ENCODE assay signal across 18 cellular contexts in the genomic region with DNA sequence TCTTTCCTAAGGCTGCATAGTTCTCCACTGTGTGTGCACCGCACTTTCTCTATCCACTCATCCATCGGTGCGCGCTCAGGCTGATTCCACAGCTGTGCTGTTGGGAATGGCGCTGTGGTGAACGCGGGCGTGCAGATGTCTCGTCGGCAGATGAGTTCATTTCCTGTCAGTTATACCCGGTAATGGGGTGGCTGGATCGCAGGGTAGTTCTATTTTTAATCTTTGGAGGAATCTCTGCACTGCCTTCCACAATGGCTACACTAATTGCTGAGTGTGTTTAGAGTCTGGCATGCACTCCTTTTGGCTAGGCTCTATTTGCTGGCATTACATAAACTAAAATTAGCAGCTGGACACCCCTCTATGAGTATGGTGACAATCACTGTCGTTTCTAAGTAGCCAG. TPM values are rescaled to one million over a fixed set of nuclear protein-coding genes. Genes with fewer than 3 reads are reported as not detected.
DNase-seq lines count a peak whose midpoint lies in the region; ATAC-seq and TF ChIP-seq lines count a peak whose summit lies in the region.
"Had no signal": no experiment of that assay in that cellular context is flagged by ENCODE, and none has a peak within 500 bp of the region (broad histone marks: within the 10 kb centered on the region; RNA-seq: fewer than 3 reads in every experiment).

No MANE protein-coding gene starts in this region.

- no peak for ATAC-seq in right cardiac atrium
- ATAC-seq: effector memory CD8-positive, alpha-beta T cell had no signal

- no peak overlapping the region for H3K27ac ChIP-seq in right cardiac atrium (ENCODE audit: low read length)
- H3K27ac ChIP-seq: breast epithelium, parathyroid adenoma, vagina had no signal

- no peaks in the 10 kb centered on the region for H3K4me1 ChIP-seq in right cardiac atrium (ENCODE audit: control insufficient read depth, insufficient read depth, low read length)
- H3K4me1 ChIP-seq: breast epithelium, parathyroid adenoma, vagina had no signal

- H3K4me3 ChIP-seq in right cardiac atrium (ENCODE audit: low read length) (no peak overlapping the region), NB4 (ENCODE audit: low read depth, low read length) (no peak overlapping the region)
- H3K4me3 ChIP-seq: breast epithelium, vagina had no signal

- 65% methylated on average over 13 of the region's 13 CpGs for WGBS in right cardiac atrium

- H3K9me3 ChIP-seq in right cardiac atrium (ENCODE audit: control insufficient read depth, low read length): no peaks in the 10 kb centered on the region
- H3K9me3 ChIP-seq: breast epithelium, vagina had no signal

- no peak for TF ChIP-seq POLR2A in NB4 (IDR thresholded peaks at IDR 0.05; ENCODE audit: extremely low read depth, insufficient read length)

- no peaks in the 10 kb centered on the region for H3K27me3 ChIP-seq in right cardiac atrium (ENCODE audit: control insufficient read depth, insufficient read depth)
- H3K27me3 ChIP-seq: breast epithelium, vagina had no signal

- peak; percentile 38 for DNase-seq in cardiac septum (ENCODE audit: low spot score)
- DNase-seq in right cardiac atrium: no peak
- DNase-seq in NB4 (ENCODE audit: low read depth): peak; percentile 38
- peak; percentile 64 for DNase-seq in dermis blood vessel endothelial cell
- DNase-seq in GF-D8 (lab: John Stamatoyannopoulos, UW): no peak
- no peak for DNase-seq in HuH-7 (ENCODE audit: low spot score)
- DNase-seq in germinal center (ENCODE audit: low spot score): no peak
- DNase-seq in middle frontal gyrus (ENCODE audit: extremely low spot score, low spot score): no peak
- DNase-seq: activated naive CD4-positive, alpha-beta T cell treated with anti-CD3 and anti-CD28 coated beads, Interleukin-2, amount 50 U/mL, for 16 hours; effector memory CD8-positive, alpha-beta T cell; hippocampal formation; NCI-H1436; stimulated activated CD4-positive, alpha-beta T cell treated with anti-CD3 and anti-CD28 coated beads, Interleukin-15, amount 100 ng/mL, for 24 hours had no signal

- intact Hi-C loops in cardiac septum (cut with DNase I) (no loop called here), right cardiac atrium (cut with DNase I) (no loop called here)

- no peak for TF ChIP-seq CTCF in NB4 (IDR thresholded peaks at IDR 0.05; ENCODE audit: low read depth, low read length)

RNA-seq across cellular contexts. Expression of a gene that starts 27.9 kb away (rescaled TPM):
- total RNA-seq in cardiac septum (not detected), right cardiac atrium (not detected), dermis blood vessel endothelial cell (not detected in 2 replicates)
- not detected for polyA plus RNA-seq in right cardiac atrium
- total RNA-seq: kidney epithelial cell, vagina had no signal

RNA-seq across cellular contexts. Expression of a gene that starts 38.7 kb away (rescaled TPM):
- total RNA-seq in cardiac septum: not detected
- not detected for total RNA-seq in right cardiac atrium
- not detected for polyA plus RNA-seq in right cardiac atrium
- total RNA-seq in dermis blood vessel endothelial cell: not detected in 2 replicates
- total RNA-seq: kidney epithelial cell, vagina had no signal

RNA-seq across cellular contexts. Expression of a gene that starts 46.1 kb away (rescaled TPM):
- total RNA-seq in cardiac septum: 22.0 TPM
- 10 to 100 TPM; 23.0 to 28.2 (median 26.4) TPM for total RNA-seq in right cardiac atrium
- 21.5 TPM for polyA plus RNA-seq in right cardiac atrium
- total RNA-seq in dermis blood vessel endothelial cell: 92.2 and 128 TPM in 2 replicates

RNA-seq across cellular contexts. Expression of a gene that starts 49.1 kb away (rescaled TPM):
- total RNA-seq in cardiac septum (not detected), right cardiac atrium (not detected), dermis blood vessel endothelial cell (not detected in 2 replicates)
- polyA plus RNA-seq in right cardiac atrium: not detected
- total RNA-seq: kidney epithelial cell, SK-MEL-5, vagina had no signal

RNA-seq across cellular contexts. Expression of a gene that starts 50.9 kb away (rescaled TPM):
- total RNA-seq in cardiac septum: 31.2 TPM
- total RNA-seq in right cardiac atrium: 10 to 100 TPM; 52.7 to 73.5 (median 60.9) TPM
- 28.7 TPM for polyA plus RNA-seq in right cardiac atrium
- 41.9 and 110 TPM in 2 replicates for total RNA-seq in dermis blood vessel endothelial cell

Comparison
In these comparisons a context has a peak if more than half of its experiments do, and no peak if none do; other contexts are left out.
1. DNase-seq: peak in cardiac septum (single experiment), NB4 (single experiment) and dermis blood vessel endothelial cell (single experiment); none in right cardiac atrium (0 of 3), GF-D8 (single experiment), HuH-7 (single experiment), germinal center (single experiment) and middle frontal gyrus (single experiment).